ENCODE assay signal across 1 cellular context in genomic region chr11:9574806-9575530, GRCh38.
A peak's percentile ranks its signal among the peaks of the same experiment; 100 is the strongest.
TF ChIP-seq lines count a peak whose summit lies in the region.

No MANE protein-coding gene starts in this region.

TF ChIP-seq in HEK293, 187 proteins besides CTCF, POLR2A, EP300 and RAD21 (continued from another document):
- TF ChIP-seq ATF2 (tag by site-specific recombination; IDR thresholded peaks at IDR 0.05; ENCODE audit: low read depth) (no peak), ZNF549 (tag by site-specific recombination; IDR thresholded peaks at IDR 0.05) (no peak), ZNF792 (tag by site-specific recombination; IDR thresholded peaks at IDR 0.05) (no peak), ZNF341 (tag by site-specific recombination; IDR thresholded peaks at IDR 0.05; ENCODE audit: low read depth) (no peak), ZNF398 (tag by site-specific recombination; IDR thresholded peaks at IDR 0.05) (no peak), SCRT1 (tag by site-specific recombination; IDR thresholded peaks at IDR 0.05; ENCODE audit: borderline replicate concordance) (no peak), OVOL3 (tag by site-specific recombination; IDR thresholded peaks at IDR 0.05) (no peak), ZNF23 (tag by site-specific recombination; IDR thresholded peaks at IDR 0.05; ENCODE audit: borderline replicate concordance) (no peak), SP3 (tag by site-specific recombination; IDR thresholded peaks at IDR 0.05) (no peak), ZBTB26 (tag by site-specific recombination; optimal IDR thresholded peaks at IDR 0.05) (peak; percentile 46), GLIS2 (tag by site-specific recombination; IDR thresholded peaks at IDR 0.05) (no peak), ZNF785 (tag by site-specific recombination; IDR thresholded peaks at IDR 0.05) (no peak), MZF1 (tag by site-specific recombination; IDR thresholded peaks at IDR 0.05; ENCODE audit: borderline replicate concordance) (no peak), SCRT2 (tag by site-specific recombination; IDR thresholded peaks at IDR 0.05) (no peak), ZNF670 (tag by site-specific recombination; IDR thresholded peaks at IDR 0.05; ENCODE audit: low read depth) (no peak), ZNF692 (tag by site-specific recombination; IDR thresholded peaks at IDR 0.05) (0 out of 2 replicates have a peak, but pooled peaks have one; percentile 24), IKZF3 (tag by site-specific recombination; IDR thresholded peaks at IDR 0.05) (peak; percentile 63), ZNF324 (tag by site-specific recombination; IDR thresholded peaks at IDR 0.05) (no peak), ZNF791 (tag by site-specific recombination; IDR thresholded peaks at IDR 0.05) (no peak), ZFP3 (tag by site-specific recombination; IDR thresholded peaks at IDR 0.05; ENCODE audit: low read depth) (no peak), ZNF660 (tag by site-specific recombination; IDR thresholded peaks at IDR 0.05) (0 out of 2 replicates have a peak, but pooled peaks have one; percentile 16), MEIS1 (CRISPR knock-in tag; IDR thresholded peaks at IDR 0.05; ENCODE audit: borderline replicate concordance) (no peak), PRDM2 (tag by site-specific recombination; IDR thresholded peaks at IDR 0.05; ENCODE audit: borderline replicate concordance) (no peak), ZBTB11 (tag by site-specific recombination; conservative IDR thresholded peaks at IDR 0.05; ENCODE audit: low read depth) (no peak), ZNF248 (tag by site-specific recombination; IDR thresholded peaks at IDR 0.05) (no peak)
